In the genomic region with DNA sequence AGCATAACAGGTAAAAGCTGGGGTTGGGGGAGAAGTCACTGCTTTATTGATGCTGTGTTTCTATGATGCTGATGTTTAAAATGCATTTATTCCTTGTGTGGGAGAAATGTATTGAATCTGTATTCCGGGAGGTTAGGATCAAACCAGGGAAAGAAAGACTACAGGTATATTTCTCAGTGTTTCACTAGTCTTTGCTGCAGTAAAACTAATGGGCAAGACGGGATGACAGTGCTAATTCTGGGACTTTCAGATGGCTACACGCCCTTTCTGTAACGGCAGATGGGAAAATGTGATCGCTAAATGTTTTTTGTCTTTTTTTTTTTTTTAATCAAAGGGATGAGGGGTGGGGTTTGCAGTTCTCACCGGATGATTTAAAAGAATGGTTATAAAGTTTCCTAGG, we compare ENCODE assay signal across 1 cellular context.
TF ChIP-seq lines count a peak whose summit lies in the region.

No MANE protein-coding gene starts in this region.

TF ChIP-seq in H1, 55 proteins besides CTCF, POLR2A, EP300 and RAD21:
- TF ChIP-seq PHF8 (conservative IDR thresholded peaks at IDR 0.05; ENCODE audit: low read depth, low read length) = no peak
- no peak for TF ChIP-seq BRCA1 (IDR thresholded peaks at IDR 0.05; ENCODE audit: low read depth, low read length)
- no peak for TF ChIP-seq KDM5A (IDR thresholded peaks at IDR 0.05; ENCODE audit: low read length)
- TF ChIP-seq ZNF274 (IDR thresholded peaks at IDR 0.05; ENCODE audit: borderline replicate concordance, extremely low read depth, low read length) = no peak
- TF ChIP-seq NRF1 (IDR thresholded peaks at IDR 0.05; ENCODE audit: low read depth, low read length) = no peak
- TF ChIP-seq EGR1 (IDR thresholded peaks at IDR 0.05; ENCODE audit: borderline replicate concordance, low read depth, low read length) = no peak
- TF ChIP-seq, protein P1, sequence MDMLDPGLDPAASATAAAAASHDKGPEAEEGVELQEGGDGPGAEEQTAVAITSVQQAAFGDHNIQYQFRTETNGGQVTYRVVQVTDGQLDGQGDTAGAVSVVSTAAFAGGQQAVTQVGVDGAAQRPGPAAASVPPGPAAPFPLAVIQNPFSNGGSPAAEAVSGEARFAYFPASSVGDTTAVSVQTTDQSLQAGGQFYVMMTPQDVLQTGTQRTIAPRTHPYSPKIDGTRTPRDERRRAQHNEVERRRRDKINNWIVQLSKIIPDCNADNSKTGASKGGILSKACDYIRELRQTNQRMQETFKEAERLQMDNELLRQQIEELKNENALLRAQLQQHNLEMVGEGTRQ (IDR thresholded peaks at IDR 0.05; ENCODE audit: low read length) = no peak
- no peak for TF ChIP-seq HDAC2 (IDR thresholded peaks at IDR 0.05; ENCODE audit: borderline replicate concordance in 1 of 2, low read depth in 2 of 2, low read length in 2 of 2)
- TF ChIP-seq JUND (IDR thresholded peaks at IDR 0.05; ENCODE audit: low read length) = no peak
- TF ChIP-seq CTBP2 (IDR thresholded peaks at IDR 0.05; ENCODE audit: borderline replicate concordance, insufficient read depth, insufficient read length, low read length) = no peak
- no peak for TF ChIP-seq TEAD4 (IDR thresholded peaks at IDR 0.05; ENCODE audit: low read depth, low read length)
- TF ChIP-seq FOSL1 (IDR thresholded peaks at IDR 0.05; ENCODE audit: insufficient read depth, low read depth, low read length) = no peak
- TF ChIP-seq JUN (IDR thresholded peaks at IDR 0.05; ENCODE audit: low read depth, low read length) = no peak
- no peak for TF ChIP-seq SIX5 (IDR thresholded peaks at IDR 0.05; ENCODE audit: low read depth, low read length)
- no peak for TF ChIP-seq EZH2 (IDR thresholded peaks at IDR 0.05; ENCODE audit: low read depth, low read length, severe bottlenecking)
- TF ChIP-seq, protein P2, sequence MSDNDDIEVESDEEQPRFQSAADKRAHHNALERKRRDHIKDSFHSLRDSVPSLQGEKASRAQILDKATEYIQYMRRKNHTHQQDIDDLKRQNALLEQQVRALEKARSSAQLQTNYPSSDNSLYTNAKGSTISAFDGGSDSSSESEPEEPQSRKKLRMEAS (IDR thresholded peaks at IDR 0.05) = no peak
